In the genomic region with DNA sequence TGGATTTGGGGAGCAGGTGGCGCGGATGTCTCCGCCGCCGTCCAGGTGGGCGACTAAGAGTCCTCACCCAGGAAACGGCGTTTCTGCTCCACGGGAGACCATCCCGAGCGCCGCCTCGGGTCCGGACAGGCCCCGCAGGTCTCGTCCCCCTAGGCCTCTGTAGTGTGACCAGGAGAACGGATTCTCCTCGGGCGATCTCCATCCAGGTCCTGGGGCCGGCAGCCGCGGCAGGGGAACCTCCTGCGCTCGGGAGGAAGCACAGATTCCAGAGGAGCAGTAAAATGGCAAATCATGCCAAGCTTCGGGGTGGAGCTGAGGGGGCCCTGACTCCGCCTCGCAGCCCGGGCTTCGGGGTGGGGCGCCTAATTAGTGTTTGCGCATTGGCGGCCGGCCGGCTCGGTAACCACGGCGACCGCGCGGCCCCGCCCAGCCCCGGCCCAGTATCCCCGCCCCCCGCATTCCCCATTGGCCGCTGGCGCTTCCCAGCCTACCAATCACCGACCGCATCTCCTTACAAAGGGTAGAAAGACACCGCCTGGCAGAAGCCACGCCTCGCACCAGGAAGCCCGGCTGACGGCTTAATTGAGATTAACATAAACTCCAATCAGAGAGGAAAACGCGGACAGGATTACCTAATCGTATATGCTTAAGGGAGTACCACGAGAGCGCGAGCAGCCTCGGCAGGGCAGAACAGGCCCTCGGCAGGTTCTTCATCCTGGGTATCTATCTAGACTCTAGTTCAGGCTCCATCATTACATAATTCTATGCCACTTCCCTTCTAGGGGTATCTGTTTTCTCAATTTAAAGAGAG, we compare ENCODE assay signal across 8 cellular contexts.
DNase-seq lines count a peak whose midpoint lies in the region; ATAC-seq and TF ChIP-seq lines count a peak whose summit lies in the region.

No MANE protein-coding gene starts in this region.

- peak; percentile 95 to 96 for DNase-seq in AML-193 (lab: John Stamatoyannopoulos, UW)
- DNase-seq in NCI-H460 (ENCODE audit: extremely low read depth, low read depth) = peak; percentile 91
- peak; percentile 92 for DNase-seq in activated CD4-positive, alpha-beta T cell treated with anti-CD3 and anti-CD28 coated beads for 1 hour
- DNase-seq in cerebellum (ENCODE audit: low spot score) = peak; percentile 99
- peak; percentile 99 for DNase-seq in islet precursor cell
- peak; percentile 94 for DNase-seq in stimulated activated CD4-positive, alpha-beta T cell treated with anti-CD3 and anti-CD28 coated beads, Interleukin-12 subunit alpha, Interleukin-12 subunit beta, amount 100 ng/mL, for 4 hours

- ATAC-seq in HG03378 (IDR thresholded peaks at IDR 0.05; ENCODE audit: unreplicated experiment) = peak; percentile 96

- peak; percentile 69 for TF ChIP-seq POLR2A in GM19099 (IDR thresholded peaks at IDR 0.05; ENCODE audit: extremely low read depth, insufficient read length, low read depth)

Comparison
In these comparisons a context has a peak if more than half of its experiments do, and no peak if none do; other contexts are left out.
1. Peak in every context shown above with its lines: DNase-seq and ATAC-seq.